In genomic region chr1:45018599-45019230, GRCh38 we compare ENCODE assay signal across 8 cellular contexts. TPM values are rescaled to one million over a fixed set of nuclear protein-coding genes. Genes with fewer than 3 reads are reported as not detected.
DNase-seq lines count a peak whose midpoint lies in the region; ATAC-seq and TF ChIP-seq lines count a peak whose summit lies in the region.

No MANE protein-coding gene starts in this region.

- H3K27me3 ChIP-seq in lung (ENCODE audit: control insufficient read depth, insufficient read depth): no peaks in the 10 kb centered on the region

- H3K36me3 ChIP-seq in lung (ENCODE audit: control insufficient read depth in 2 of 2, insufficient read depth in 2 of 2, low read length in 2 of 2): peaks cover 0 to 5% of the 10 kb centered on the region in 2 donors

- H3K4me1 ChIP-seq in lung (ENCODE audit: control insufficient read depth in 2 of 2, insufficient read depth in 2 of 2, low read length in 2 of 2): no peaks in the 10 kb centered on the region

- H3K4me3 ChIP-seq in choroid plexus epithelial cell (ENCODE audit: low read depth, low read length) (no peak overlapping the region), lung (no peak overlapping the region)

- peak; percentile 92 for TF ChIP-seq CTCF in choroid plexus epithelial cell (conservative IDR thresholded peaks at IDR 0.05; ENCODE audit: low read depth, low read length)
- TF ChIP-seq CTCF in lung (IDR thresholded peaks at IDR 0.05; ENCODE audit: control extremely low read depth, extremely low read depth): peak; percentile 53

- peak; percentile 49 for ATAC-seq in HG02588 (IDR thresholded peaks at IDR 0.05; ENCODE audit: unreplicated experiment)
- peak; percentile 79 for ATAC-seq in lung (ENCODE audit: insufficient read depth, low FRiP score)
- ATAC-seq in HG02885 (IDR thresholded peaks at IDR 0.05; ENCODE audit: poor library complexity, unreplicated experiment): no peak

- DNase-seq in Daoy (ENCODE audit: low read depth): peak; percentile 73
- peak; percentile 75 for DNase-seq in NCI-H2171 treated with DMSO at 0.1 percent for 48 hours (lab: John Stamatoyannopoulos, UW)
- peak; percentile 50 to 54 for DNase-seq in activated CD4-positive, alpha-beta T cell treated with anti-CD3 and anti-CD28 coated beads for 24 hours (ENCODE audit: low read depth in 2 of 2)
- DNase-seq in choroid plexus epithelial cell (ENCODE audit: low read depth): peak; percentile 80
- peak; percentile 72 for DNase-seq in lung (ENCODE audit: low spot score)
- peak; percentile 74 for DNase-seq in stimulated activated CD8-positive, alpha-beta memory T cell treated with anti-CD3 and anti-CD28 coated beads, Interleukin-4, amount 100 ng/mL, for 48 hours

- no peak overlapping the region for H3K27ac ChIP-seq in lung (ENCODE audit: low read depth in 1 of 2, low read length in 1 of 2)

- no peaks in the 10 kb centered on the region for H3K9me3 ChIP-seq in lung (ENCODE audit: control insufficient read depth in 2 of 2, insufficient read depth in 1 of 2, low read length in 1 of 2)

- WGBS in lung, 2 donors: 61 to 69% methylated on average over 16 of the region's 16 CpGs

RNA-seq across cellular contexts. Expression of gene UROD, which starts 6.7 kb away (rescaled TPM):
- total RNA-seq in Daoy (2014; rRNA removed; shearing (Covaris generic)): 90.6 and 118 TPM in 2 replicates
- total RNA-seq in lung: 10 to 100 TPM; 65.8 to 71.6 TPM
- 10 to 100 TPM; 82.4 to 85.9 TPM for polyA plus RNA-seq in lung

RNA-seq across cellular contexts. Expression of gene HECTD3, which starts 7.6 kb away (rescaled TPM):
- total RNA-seq in Daoy (2014; rRNA removed; shearing (Covaris generic)): 14.0 and 17.1 TPM in 2 replicates
- total RNA-seq in lung: 10 to 100 TPM; 21.9 to 46.7 TPM
- polyA plus RNA-seq in lung: 10 to 100 TPM; 26.2 to 35.9 TPM

RNA-seq across cellular contexts. Expression of gene EIF2B3, which starts 32.3 kb away (rescaled TPM):
- 60.8 and 70.5 TPM in 2 replicates for total RNA-seq in Daoy (2014; rRNA removed; shearing (Covaris generic))
- 10 to 100 TPM; 18.8 to 26.1 TPM for total RNA-seq in lung
- 10 to 100 TPM; 14.9 to 25.0 TPM for polyA plus RNA-seq in lung
